ENCODE assay signal across 1 cellular context in genomic region chr20:3421985-3422384, GRCh38.
TF ChIP-seq lines count a peak whose summit lies in the region.

No MANE protein-coding gene starts in this region.

TF ChIP-seq in GM23338, 12 proteins besides CTCF, POLR2A, EP300 and RAD21 (continued from another document):
- TF ChIP-seq, protein P1, sequence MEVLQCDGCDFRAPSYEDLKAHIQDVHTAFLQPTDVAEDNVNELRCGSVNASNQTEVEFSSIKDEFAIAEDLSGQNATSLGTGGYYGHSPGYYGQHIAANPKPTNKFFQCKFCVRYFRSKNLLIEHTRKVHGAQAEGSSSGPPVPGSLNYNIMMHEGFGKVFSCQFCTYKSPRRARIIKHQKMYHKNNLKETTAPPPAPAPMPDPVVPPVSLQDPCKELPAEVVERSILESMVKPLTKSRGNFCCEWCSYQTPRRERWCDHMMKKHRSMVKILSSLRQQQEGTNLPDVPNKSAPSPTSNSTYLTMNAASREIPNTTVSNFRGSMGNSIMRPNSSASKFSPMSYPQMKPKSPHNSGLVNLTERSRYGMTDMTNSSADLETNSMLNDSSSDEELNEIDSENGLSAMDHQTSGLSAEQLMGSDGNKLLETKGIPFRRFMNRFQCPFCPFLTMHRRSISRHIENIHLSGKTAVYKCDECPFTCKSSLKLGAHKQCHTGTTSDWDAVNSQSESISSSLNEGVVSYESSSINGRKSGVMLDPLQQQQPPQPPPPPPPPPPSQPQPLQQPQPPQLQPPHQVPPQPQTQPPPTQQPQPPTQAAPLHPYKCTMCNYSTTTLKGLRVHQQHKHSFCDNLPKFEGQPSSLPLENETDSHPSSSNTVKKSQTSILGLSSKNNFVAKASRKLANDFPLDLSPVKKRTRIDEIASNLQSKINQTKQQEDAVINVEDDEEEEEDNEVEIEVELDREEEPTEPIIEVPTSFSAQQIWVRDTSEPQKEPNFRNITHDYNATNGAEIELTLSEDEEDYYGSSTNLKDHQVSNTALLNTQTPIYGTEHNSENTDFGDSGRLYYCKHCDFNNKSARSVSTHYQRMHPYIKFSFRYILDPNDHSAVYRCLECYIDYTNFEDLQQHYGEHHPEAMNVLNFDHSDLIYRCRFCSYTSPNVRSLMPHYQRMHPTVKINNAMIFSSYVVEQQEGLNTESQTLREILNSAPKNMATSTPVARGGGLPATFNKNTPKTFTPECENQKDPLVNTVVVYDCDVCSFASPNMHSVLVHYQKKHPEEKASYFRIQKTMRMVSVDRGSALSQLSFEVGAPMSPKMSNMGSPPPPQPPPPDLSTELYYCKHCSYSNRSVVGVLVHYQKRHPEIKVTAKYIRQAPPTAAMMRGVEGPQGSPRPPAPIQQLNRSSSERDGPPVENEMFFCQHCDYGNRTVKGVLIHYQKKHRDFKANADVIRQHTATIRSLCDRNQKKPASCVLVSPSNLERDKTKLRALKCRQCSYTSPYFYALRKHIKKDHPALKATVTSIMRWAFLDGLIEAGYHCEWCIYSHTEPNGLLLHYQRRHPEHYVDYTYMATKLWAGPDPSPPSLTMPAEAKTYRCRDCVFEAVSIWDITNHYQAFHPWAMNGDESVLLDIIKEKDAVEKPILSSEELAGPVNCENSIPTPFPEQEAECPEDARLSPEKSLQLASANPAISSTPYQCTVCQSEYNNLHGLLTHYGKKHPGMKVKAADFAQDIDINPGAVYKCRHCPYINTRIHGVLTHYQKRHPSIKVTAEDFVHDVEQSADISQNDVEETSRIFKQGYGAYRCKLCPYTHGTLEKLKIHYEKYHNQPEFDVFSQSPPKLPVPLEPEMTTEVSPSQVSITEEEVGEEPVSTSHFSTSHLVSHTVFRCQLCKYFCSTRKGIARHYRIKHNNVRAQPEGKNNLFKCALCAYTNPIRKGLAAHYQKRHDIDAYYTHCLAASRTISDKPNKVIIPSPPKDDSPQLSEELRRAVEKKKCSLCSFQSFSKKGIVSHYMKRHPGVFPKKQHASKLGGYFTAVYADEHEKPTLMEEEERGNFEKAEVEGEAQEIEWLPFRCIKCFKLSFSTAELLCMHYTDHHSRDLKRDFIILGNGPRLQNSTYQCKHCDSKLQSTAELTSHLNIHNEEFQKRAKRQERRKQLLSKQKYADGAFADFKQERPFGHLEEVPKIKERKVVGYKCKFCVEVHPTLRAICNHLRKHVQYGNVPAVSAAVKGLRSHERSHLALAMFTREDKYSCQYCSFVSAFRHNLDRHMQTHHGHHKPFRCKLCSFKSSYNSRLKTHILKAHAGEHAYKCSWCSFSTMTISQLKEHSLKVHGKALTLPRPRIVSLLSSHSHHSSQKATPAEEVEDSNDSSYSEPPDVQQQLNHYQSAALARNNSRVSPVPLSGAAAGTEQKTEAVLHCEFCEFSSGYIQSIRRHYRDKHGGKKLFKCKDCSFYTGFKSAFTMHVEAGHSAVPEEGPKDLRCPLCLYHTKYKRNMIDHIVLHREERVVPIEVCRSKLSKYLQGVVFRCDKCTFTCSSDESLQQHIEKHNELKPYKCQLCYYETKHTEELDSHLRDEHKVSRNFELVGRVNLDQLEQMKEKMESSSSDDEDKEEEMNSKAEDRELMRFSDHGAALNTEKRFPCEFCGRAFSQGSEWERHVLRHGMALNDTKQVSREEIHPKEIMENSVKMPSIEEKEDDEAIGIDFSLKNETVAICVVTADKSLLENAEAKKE (CRISPR knock-in tag; IDR thresholded peaks at IDR 0.05), result no peak
- TF ChIP-seq CREB1 (CRISPR knock-in tag; IDR thresholded peaks at IDR 0.05; ENCODE audit: low read depth), result no peak
- no peak for TF ChIP-seq STAT1 (IDR thresholded peaks at IDR 0.05; ENCODE audit: unreplicated experiment)
- TF ChIP-seq ZNF331 (CRISPR knock-in tag; IDR thresholded peaks at IDR 0.05; ENCODE audit: low read depth), result no peak
- TF ChIP-seq ETS1 (IDR thresholded peaks at IDR 0.05), result no peak
- TF ChIP-seq EZH2phosphoT487 (IDR thresholded peaks at IDR 0.05; ENCODE audit: unreplicated experiment), result no peak
- TF ChIP-seq, protein P2, sequence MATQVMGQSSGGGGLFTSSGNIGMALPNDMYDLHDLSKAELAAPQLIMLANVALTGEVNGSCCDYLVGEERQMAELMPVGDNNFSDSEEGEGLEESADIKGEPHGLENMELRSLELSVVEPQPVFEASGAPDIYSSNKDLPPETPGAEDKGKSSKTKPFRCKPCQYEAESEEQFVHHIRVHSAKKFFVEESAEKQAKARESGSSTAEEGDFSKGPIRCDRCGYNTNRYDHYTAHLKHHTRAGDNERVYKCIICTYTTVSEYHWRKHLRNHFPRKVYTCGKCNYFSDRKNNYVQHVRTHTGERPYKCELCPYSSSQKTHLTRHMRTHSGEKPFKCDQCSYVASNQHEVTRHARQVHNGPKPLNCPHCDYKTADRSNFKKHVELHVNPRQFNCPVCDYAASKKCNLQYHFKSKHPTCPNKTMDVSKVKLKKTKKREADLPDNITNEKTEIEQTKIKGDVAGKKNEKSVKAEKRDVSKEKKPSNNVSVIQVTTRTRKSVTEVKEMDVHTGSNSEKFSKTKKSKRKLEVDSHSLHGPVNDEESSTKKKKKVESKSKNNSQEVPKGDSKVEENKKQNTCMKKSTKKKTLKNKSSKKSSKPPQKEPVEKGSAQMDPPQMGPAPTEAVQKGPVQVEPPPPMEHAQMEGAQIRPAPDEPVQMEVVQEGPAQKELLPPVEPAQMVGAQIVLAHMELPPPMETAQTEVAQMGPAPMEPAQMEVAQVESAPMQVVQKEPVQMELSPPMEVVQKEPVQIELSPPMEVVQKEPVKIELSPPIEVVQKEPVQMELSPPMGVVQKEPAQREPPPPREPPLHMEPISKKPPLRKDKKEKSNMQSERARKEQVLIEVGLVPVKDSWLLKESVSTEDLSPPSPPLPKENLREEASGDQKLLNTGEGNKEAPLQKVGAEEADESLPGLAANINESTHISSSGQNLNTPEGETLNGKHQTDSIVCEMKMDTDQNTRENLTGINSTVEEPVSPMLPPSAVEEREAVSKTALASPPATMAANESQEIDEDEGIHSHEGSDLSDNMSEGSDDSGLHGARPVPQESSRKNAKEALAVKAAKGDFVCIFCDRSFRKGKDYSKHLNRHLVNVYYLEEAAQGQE (IDR thresholded peaks at IDR 0.05; ENCODE audit: unreplicated experiment), result no peak
